Comparison of ENCODE assay signal across 20 cellular contexts in genomic region chr17:39134878-39135277, GRCh38. TPM values are rescaled to one million over a fixed set of nuclear protein-coding genes. Genes with fewer than 3 reads are reported as not detected.
"Had no signal": no experiment of that assay in that cellular context is flagged by ENCODE, and none has a peak within 500 bp of the region (broad histone marks: within the 10 kb centered on the region; RNA-seq: fewer than 3 reads in every experiment).

No MANE protein-coding gene starts in this region.

- H3K4me3 ChIP-seq: body of pancreas, neural progenitor cell, thoracic aorta had no signal

- H3K9ac ChIP-seq: neural progenitor cell, parathyroid adenoma had no signal

- H3K27ac ChIP-seq: body of pancreas, neural progenitor cell, parathyroid adenoma, thoracic aorta had no signal

- H3K9me3 Mint-ChIP-seq: activated naive CD8-positive, alpha-beta T cell treated with anti-CD3 and anti-CD28 coated beads, Interleukin-2, amount 50 U/mL, for 24 hours; central memory CD8-positive, alpha-beta T cell; dendritic cell treated with granulocyte-macrophage colony-stimulating factor and Interleukin-4, amounts not matched to agents 40 ng/mL and 50 ng/mL, for 4 days; immature natural killer cell; neural progenitor cell; stimulated activated naive CD8-positive, alpha-beta T cell treated with anti-CD3 and anti-CD28 coated beads, Interleukin-15, amount 100 ng/mL, for 72 hours had no signal

- H2AFZ ChIP-seq: neural progenitor cell, parathyroid adenoma had no signal

- H3K4me1 Mint-ChIP-seq: immature natural killer cell; stimulated activated naive CD8-positive, alpha-beta T cell treated with anti-CD3 and anti-CD28 coated beads, Interleukin-15, amount 100 ng/mL, for 72 hours had no signal

- H3K27me3 Mint-ChIP-seq: activated naive CD8-positive, alpha-beta T cell treated with anti-CD3 and anti-CD28 coated beads, Interleukin-2, amount 50 U/mL, for 24 hours; central memory CD8-positive, alpha-beta T cell; stimulated activated naive CD8-positive, alpha-beta T cell treated with anti-CD3 and anti-CD28 coated beads, Interleukin-15, amount 100 ng/mL, for 72 hours had no signal

- H3K27me3 ChIP-seq: body of pancreas, neural progenitor cell had no signal

- H3K36me3 Mint-ChIP-seq: immature natural killer cell, neural progenitor cell had no signal

- ATAC-seq: activated naive CD8-positive, alpha-beta T cell treated with anti-CD3 and anti-CD28 coated beads, Interleukin-2, amount 50 U/mL, for 24 hours; body of pancreas; left colon; stimulated activated naive CD8-positive, alpha-beta T cell treated with anti-CD3 and anti-CD28 coated beads, Interleukin-15, amount 100 ng/mL, for 72 hours had no signal

- H3K4me2 ChIP-seq: neural progenitor cell had no signal

- H3K4me3 Mint-ChIP-seq: activated naive CD8-positive, alpha-beta T cell treated with anti-CD3 and anti-CD28 coated beads, Interleukin-2, amount 50 U/mL, for 24 hours; central memory CD8-positive, alpha-beta T cell; dendritic cell treated with granulocyte-macrophage colony-stimulating factor and Interleukin-4, amounts not matched to agents 40 ng/mL and 50 ng/mL, for 4 days; immature natural killer cell; neural progenitor cell; stimulated activated naive CD8-positive, alpha-beta T cell treated with anti-CD3 and anti-CD28 coated beads, Interleukin-15, amount 100 ng/mL, for 72 hours had no signal

- H3K9me3 ChIP-seq: body of pancreas, thoracic aorta had no signal

- H3K27ac Mint-ChIP-seq: activated naive CD8-positive, alpha-beta T cell treated with anti-CD3 and anti-CD28 coated beads, Interleukin-2, amount 50 U/mL, for 24 hours; dendritic cell treated with granulocyte-macrophage colony-stimulating factor and Interleukin-4, amounts not matched to agents 40 ng/mL and 50 ng/mL, for 4 days; immature natural killer cell; neural progenitor cell; stimulated activated naive CD8-positive, alpha-beta T cell treated with anti-CD3 and anti-CD28 coated beads, Interleukin-15, amount 100 ng/mL, for 72 hours had no signal

- H3K4me1 ChIP-seq: body of pancreas, neural progenitor cell, parathyroid adenoma had no signal

- H3K79me2 ChIP-seq: parathyroid adenoma had no signal

- DNase-seq: activated CD4-positive, alpha-beta T cell treated with anti-CD3 and anti-CD28 coated beads, Interleukin-2, amount 50 U/mL, for 48 hours; activated CD4-positive, CD25-positive, alpha-beta regulatory T cell treated with anti-CD3 and anti-CD28 coated beads, Interleukin-2, amount 50 U/mL, for 72 hours; activated CD8-positive, alpha-beta memory T cell treated with anti-CD3 and anti-CD28 coated beads, Interleukin-2, amount 50 U/mL, for 4 hours; activated naive CD8-positive, alpha-beta T cell treated with anti-CD3 and anti-CD28 coated beads, Interleukin-2, amount 50 U/mL, for 24 hours; body of pancreas; immature natural killer cell; left colon; stimulated activated CD4-positive, alpha-beta T cell treated with anti-CD3 and anti-CD28 coated beads, Interleukin-15, amount 100 ng/mL, for 24 hours; stimulated activated CD4-positive, alpha-beta T cell treated with anti-CD3 and anti-CD28 coated beads, Interleukin-4, amount 100 ng/mL, for 24 hours; stimulated activated naive CD8-positive, alpha-beta T cell treated with anti-CD3 and anti-CD28 coated beads, Interleukin-15, amount 100 ng/mL, for 72 hours had no signal

- H3K36me3 ChIP-seq: neural progenitor cell, thoracic aorta had no signal

RNA-seq across cellular contexts. Expression of gene PLXDC1, which starts 16.6 kb away (rescaled TPM):
- total RNA-seq: epithelial cell of proximal tubule, renal cortical epithelial cell had no signal

RNA-seq across cellular contexts. Expression of gene ARL5C, which starts 31.1 kb away (rescaled TPM):
- total RNA-seq: epithelial cell of proximal tubule; glomerular endothelial cell; renal cortical epithelial cell; T-helper 2 cell treated with Interferon-gamma antibody and Interleukin-4, amounts not matched to agents 100 ng/mL and 5 ng/mL, for 36 hours; ureter had no signal
- polyA plus RNA-seq: immature natural killer cell had no signal
